In the genomic region with DNA sequence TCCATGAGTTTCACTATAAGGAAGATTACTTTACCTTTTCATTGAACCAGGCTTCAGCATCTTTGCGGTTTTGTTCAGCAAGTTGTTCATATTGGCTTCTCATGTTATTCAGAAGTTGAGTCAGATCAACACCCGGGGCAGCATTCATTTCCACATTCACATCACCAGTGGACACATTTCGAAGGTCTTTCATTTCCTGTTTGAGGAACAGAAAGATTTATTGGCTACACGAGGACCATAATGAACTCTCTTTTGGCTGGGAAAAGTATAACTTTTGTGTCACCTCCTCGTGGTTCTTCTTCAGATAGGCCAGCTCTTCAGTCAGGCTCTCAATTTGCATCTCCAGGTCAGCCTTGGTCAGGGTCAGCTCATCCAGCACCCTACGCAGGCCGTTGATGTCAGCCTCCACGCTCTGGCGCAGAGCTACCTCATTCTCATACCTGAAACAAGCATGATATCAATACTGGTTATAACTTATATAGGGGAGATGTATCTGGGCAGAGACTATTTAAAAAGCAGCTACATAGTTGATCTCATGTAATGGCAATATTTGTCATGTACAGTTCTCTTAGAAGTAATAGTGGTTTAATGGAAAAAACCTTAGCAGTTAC, we compare ENCODE assay signal across 11 cellular contexts. TPM values are rescaled to one million over a fixed set of nuclear protein-coding genes. Genes with fewer than 3 reads are reported as not detected.
DNase-seq lines count a peak whose midpoint lies in the region; TF ChIP-seq lines count a peak whose summit lies in the region.
"Had no signal": no experiment of that assay in that cellular context is flagged by ENCODE, and none has a peak within 500 bp of the region (broad histone marks: within the 10 kb centered on the region; RNA-seq: fewer than 3 reads in every experiment).

No MANE protein-coding gene starts in this region.

- H3K27me3 Mint-ChIP-seq in Calu3 (ENCODE audit: unreplicated experiment), result no peaks in the 10 kb centered on the region
- H3K27me3 Mint-ChIP-seq in neural crest cell (ENCODE audit: low read depth), result peaks cover 38% of the 10 kb centered on the region

- no peaks in the 10 kb centered on the region for H3K9me3 Mint-ChIP-seq in Calu3 (ENCODE audit: low read depth, unreplicated experiment)
- H3K9me3 Mint-ChIP-seq in neural crest cell, result peaks cover 10% of the 10 kb centered on the region

- H3K27me3 ChIP-seq in Karpas-422 (ENCODE audit: low read length), result no peaks in the 10 kb centered on the region

- no peaks in the 10 kb centered on the region for H4K20me1 ChIP-seq in Karpas-422 (ENCODE audit: insufficient read depth, low read depth, low read length)

- intact Hi-C loops in Calu3 (cut with micrococcal nuclease; ENCODE audit: unreplicated experiment), result no loop called here

- peaks cover 70% of the 10 kb centered on the region for H3K79me2 ChIP-seq in Karpas-422 (ENCODE audit: low read length)

- H3K4me2 ChIP-seq in Karpas-422 (ENCODE audit: low read depth, low read length, poor library complexity, severe bottlenecking), result peak overlapping the region; percentile 94

- H3K9me3 ChIP-seq in Karpas-422 (ENCODE audit: low read length), result no peaks in the 10 kb centered on the region

- DNase-seq in Calu3, result no peak
- no peak for DNase-seq in Karpas-422
- DNase-seq in neural crest cell (ENCODE audit: low read depth, low spot score), result no peak
- DNase-seq in NK-92 treated with Interleukin-12 subunit alpha and Interleukin-12 subunit beta, amount 100 ng/mL, for 24 hours (lab: John Stamatoyannopoulos, UW), result no peak
- DNase-seq in NCI-H82 (lab: John Stamatoyannopoulos, UW), result no peak
- no peak for DNase-seq in stimulated activated naive CD4-positive, alpha-beta T cell treated with Interleukin-2 at 50 U/mL for 16 hours (lab: John Stamatoyannopoulos, UW)
- DNase-seq: NCI-H1436 treated with DMSO at 0.1 percent for 48 hours; stimulated activated CD4-positive, alpha-beta T cell treated with anti-CD3 and anti-CD28 coated beads, Interleukin-12 subunit alpha, Interleukin-12 subunit beta, amount 100 ng/mL, for 4 hours; WERI-Rb-1 had no signal

- H3K4me1 Mint-ChIP-seq in Calu3 (ENCODE audit: low read depth, unreplicated experiment) (peaks cover 31% of the 10 kb centered on the region), neural crest cell (peaks cover 15% of the 10 kb centered on the region)

- TF ChIP-seq CTCF in Calu3 (IDR thresholded peaks at IDR 0.05; ENCODE audit: unreplicated experiment) (no peak), neural crest cell (conservative IDR thresholded peaks at IDR 0.05) (no peak)

- CTCF ChIA-PET in Calu3 (lab: Charles Lee), result interaction anchor here (0.6 to 2.9 kb wide), 9 partner anchors 17 to 1197 kb away, joined by 3 to 31 read pairs (median 4); no protein-coding TSS in a partner anchor

- BruUV-seq in Calu3 (replicated peaks; lab: Mats Ljungman, UMichigan), result no TSS peak

- peaks cover 38% of the 10 kb centered on the region for H3K36me3 Mint-ChIP-seq in Calu3 (ENCODE audit: insufficient read depth, unreplicated experiment)
- H3K36me3 Mint-ChIP-seq in neural crest cell (ENCODE audit: low read depth), result peaks cover 25% of the 10 kb centered on the region

- H3K27ac Mint-ChIP-seq in Calu3 (ENCODE audit: unreplicated experiment) (no peak overlapping the region), neural crest cell (ENCODE audit: unreplicated experiment) (no peak overlapping the region)

- H3K9me2 ChIP-seq in Karpas-422 (replicated peaks; ENCODE audit: insufficient read depth, low read length), result no peaks in the 10 kb centered on the region; the same call in 1 of the 2 replicates

- H3K4me3 ChIP-seq in Karpas-422 (ENCODE audit: low read length), result peak overlapping the region; percentile 96

- peaks cover 28% of the 10 kb centered on the region for H3K4me1 ChIP-seq in Karpas-422 (ENCODE audit: low read length)

- H3K4me3 Mint-ChIP-seq in Calu3 (ENCODE audit: low read depth, unreplicated experiment) (peak overlapping the region; percentile 80), neural crest cell (peak overlapping the region; percentile 88)

- peak overlapping the region; percentile 87; the same call in 1 of the 2 replicates for H3K9ac ChIP-seq in Karpas-422 (ENCODE audit: low read length)

- H3K27ac ChIP-seq in Karpas-422 (ENCODE audit: low read length) (no peak overlapping the region), angular gyrus (ENCODE audit: low read depth, low read length) (peak overlapping the region; percentile 70)
- H3K27ac ChIP-seq: WERI-Rb-1 had no signal

- H2AFZ ChIP-seq in Karpas-422 (ENCODE audit: low read length), result no peak overlapping the region

- H3K36me3 ChIP-seq in Karpas-422 (ENCODE audit: insufficient read depth, low read length), result peaks cover 13% of the 10 kb centered on the region
- H3K36me3 ChIP-seq: WERI-Rb-1 had no signal

RNA-seq across cellular contexts. Expression of a gene that starts 2.1 kb away (rescaled TPM):
- 171 and 188 TPM in 2 replicates for total RNA-seq in Calu3 (2022)
- total RNA-seq in Karpas-422 (2014; rRNA removed; shearing (Covaris generic); ENCODE audit: low replicate concordance), result 14.9 and 21.6 TPM in 2 replicates
- total RNA-seq in neural crest cell, result 33.2 and 39.1 TPM in 2 replicates

RNA-seq across cellular contexts. Expression of a gene that starts 20.6 kb away (rescaled TPM):
- total RNA-seq in Calu3 (2022) (not detected in 2 replicates), neural crest cell (not detected in 2 replicates)
- not detected in 2 replicates for total RNA-seq in Karpas-422 (2014; rRNA removed; shearing (Covaris generic); ENCODE audit: low replicate concordance)
- total RNA-seq: fibroblast of villous mesenchyme had no signal

RNA-seq across cellular contexts. Expression of a gene that starts 38.0 kb away (rescaled TPM):
- not detected in 2 replicates for total RNA-seq in Calu3 (2022)
- not detected in 2 replicates for total RNA-seq in Karpas-422 (2014; rRNA removed; shearing (Covaris generic); ENCODE audit: low replicate concordance)
- total RNA-seq in neural crest cell, result not detected in 2 replicates
- total RNA-seq: fibroblast of villous mesenchyme had no signal

RNA-seq across cellular contexts. Expression of a gene that starts 46.7 kb away (rescaled TPM):
- total RNA-seq in Calu3 (2022) (2.4 and 2.7 TPM in 2 replicates), neural crest cell (not detected in 2 replicates)
- total RNA-seq in Karpas-422 (2014; rRNA removed; shearing (Covaris generic); ENCODE audit: low replicate concordance), result not detected in 2 replicates
- total RNA-seq: fibroblast of villous mesenchyme had no signal

RNA-seq across cellular contexts. Expression of a gene that starts 48.3 kb away (rescaled TPM):
- not detected in 2 replicates for total RNA-seq in Calu3 (2022)
- total RNA-seq in Karpas-422 (2014; rRNA removed; shearing (Covaris generic); ENCODE audit: low replicate concordance), result not detected in 2 replicates
- not detected in 2 replicates for total RNA-seq in neural crest cell
- total RNA-seq: fibroblast of villous mesenchyme had no signal
